In genomic region chr5:90590170-90590569, GRCh38 we compare ENCODE assay signal across 22 cellular contexts. TPM values are rescaled to one million over a fixed set of nuclear protein-coding genes. Genes with fewer than 3 reads are reported as not detected.
"Had no signal": no experiment of that assay in that cellular context is flagged by ENCODE, and none has a peak within 500 bp of the region (broad histone marks: within the 10 kb centered on the region; RNA-seq: fewer than 3 reads in every experiment).

No MANE protein-coding gene starts in this region.

- H3K4me3 ChIP-seq: SJCRH30 had no signal

- ATAC-seq: SK-N-SH treated with all-trans-retinoic acid at 6 μM for 48 hours had no signal

- H3K4me1 ChIP-seq: SJCRH30 had no signal

- DNase-seq: IMR-90, Kasumi-1, MM.1S, NCI-H1092 treated with DMSO at 0.1 percent for 48 hours, NCI-H1436, NCI-H187, NCI-H2029, NCI-H2081 treated with DMSO at 0.1 percent for 48 hours, NCI-H2171, NCI-H226, NCI-H446, NCI-H510A, NCI-H524 treated with DMSO at 0.1 percent for 48 hours, NCI-H69, NCI-H774, SHP77 treated with DMSO at 0.1 percent for 48 hours, SJCRH30, T-helper 1 cell had no signal

- H3K9ac ChIP-seq: KMS-11 had no signal

- H3K27me3 ChIP-seq: SJCRH30 had no signal

- H3K4me2 ChIP-seq: KMS-11 had no signal

- FAIRE-seq: RCC 7860 had no signal

- H3K27ac ChIP-seq: KMS-11, RWPE1, SJCRH30 had no signal

- H3K36me3 ChIP-seq: SJCRH30 had no signal

RNA-seq across cellular contexts. Expression of gene ADGRV1, which starts 31.6 kb away (rescaled TPM):
- polyA plus RNA-seq: IMR-90 had no signal
